ENCODE assay signal across 22 cellular contexts in genomic region chr12:1877169-1877878, GRCh38. TPM values are rescaled to one million over a fixed set of nuclear protein-coding genes. Genes with fewer than 3 reads are reported as not detected.
"Had no signal": no experiment of that assay in that cellular context is flagged by ENCODE, and none has a peak within 500 bp of the region (broad histone marks: within the 10 kb centered on the region; RNA-seq: fewer than 3 reads in every experiment).

No MANE protein-coding gene starts in this region.

- H3K9me3 Mint-ChIP-seq: activated CD4-positive, alpha-beta memory T cell treated with anti-CD3 and anti-CD28 coated beads for 36 hours; activated naive CD4-positive, alpha-beta T cell treated with anti-CD3 and anti-CD28 coated beads for 36 hours; naive B cell; T-cell; T-helper 2 cell treated with Interferon-gamma antibody and Interleukin-4, amounts not matched to agents 5 μg/mL and 100 μg/mL, for 36 hours had no signal

- H3K4me1 Mint-ChIP-seq: naive B cell, T-cell had no signal

- ATAC-seq: activated CD4-positive, CD25-positive, alpha-beta regulatory T cell treated with anti-CD3 and anti-CD28 coated beads, Interleukin-2, amount 50 U/mL, for 24 hours; heart left ventricle; lower lobe of right lung; T-cell had no signal

- H3K27ac Mint-ChIP-seq: activated CD4-positive, alpha-beta memory T cell treated with anti-CD3 and anti-CD28 coated beads for 36 hours; activated naive CD4-positive, alpha-beta T cell treated with anti-CD3 and anti-CD28 coated beads for 36 hours; T-cell; T-helper 2 cell treated with Interferon-gamma antibody and Interleukin-4, amounts not matched to agents 5 μg/mL and 100 μg/mL, for 36 hours had no signal

- DNase-seq: activated CD4-positive, alpha-beta memory T cell treated with anti-CD3 and anti-CD28 coated beads for 36 hours; activated naive CD4-positive, alpha-beta T cell treated with anti-CD3 and anti-CD28 coated beads for 36 hours; activated T-cell treated with anti-CD3 and anti-CD28 coated beads, Interleukin-2, amount 50 U/mL, for 1 hour; cerebellar nuclear complex; heart left ventricle; kidney; lower lobe of right lung; mesendoderm; naive B cell; posterior cingulate gyrus; spleen; stimulated activated CD4-positive, alpha-beta T cell treated with anti-CD3 and anti-CD28 coated beads, Interleukin-4, amount 100 ng/mL, for 1 hour; stimulated activated naive CD4-positive, alpha-beta T cell treated with Interleukin-2 at 50 U/mL for 16 hours; upper lobe of left lung had no signal

- H3K36me3 Mint-ChIP-seq: activated CD4-positive, alpha-beta memory T cell treated with anti-CD3 and anti-CD28 coated beads for 36 hours; naive B cell; T-cell had no signal

- H3K4me3 Mint-ChIP-seq: activated CD4-positive, alpha-beta memory T cell treated with anti-CD3 and anti-CD28 coated beads for 36 hours; activated naive CD4-positive, alpha-beta T cell treated with anti-CD3 and anti-CD28 coated beads for 36 hours; naive B cell; T-cell; T-helper 2 cell treated with Interferon-gamma antibody and Interleukin-4, amounts not matched to agents 5 μg/mL and 100 μg/mL, for 36 hours had no signal

RNA-seq across cellular contexts. Expression of gene LRTM2, which starts 57.0 kb away (rescaled TPM):
- total RNA-seq: activated CD4-positive, alpha-beta memory T cell treated with anti-CD3 and anti-CD28 coated beads for 36 hours; activated naive CD4-positive, alpha-beta T cell treated with anti-CD3 and anti-CD28 coated beads for 36 hours; fibroblast of villous mesenchyme; heart left ventricle; kidney; lower lobe of right lung; mucosa of gallbladder; omental fat pad; renal cortical epithelial cell; T-cell; thoracic aorta; upper lobe of left lung had no signal
